Comparison of ENCODE assay signal across 2 cellular contexts in the genomic region with DNA sequence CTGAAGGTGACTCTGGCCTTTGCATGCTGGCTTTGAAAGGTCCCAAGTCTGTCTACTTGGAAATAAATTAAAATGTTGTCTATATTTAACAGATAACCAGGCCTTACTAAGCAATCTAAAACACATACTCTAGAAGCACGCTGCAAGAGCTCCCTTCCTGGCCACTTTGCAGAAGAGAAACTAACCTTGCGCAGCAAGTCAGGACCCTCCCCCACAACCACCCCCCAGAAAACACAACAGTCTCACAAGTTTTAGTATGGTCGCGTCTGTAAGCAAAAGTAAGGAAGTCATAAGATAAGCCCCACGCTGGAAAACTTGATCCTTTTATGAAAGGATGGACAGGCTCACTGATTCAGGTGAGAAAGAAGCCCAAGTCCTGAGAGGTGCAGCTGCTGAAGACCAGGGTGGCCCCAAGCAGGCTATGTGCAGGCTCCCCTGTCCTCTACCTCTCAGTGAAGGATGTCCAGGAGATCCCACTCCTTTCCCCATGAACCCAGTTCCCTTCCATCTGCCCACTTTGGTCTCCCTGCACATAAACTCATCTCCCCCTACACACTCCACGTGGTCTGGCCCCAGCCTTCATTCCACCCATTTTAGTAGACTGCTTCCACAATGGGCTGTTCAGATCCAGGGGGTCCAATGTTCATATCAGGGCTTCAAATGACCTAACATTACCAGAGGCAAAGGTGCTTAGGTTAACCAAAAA.
TF ChIP-seq lines count a peak whose summit lies in the region.

No MANE protein-coding gene starts in this region.

TF ChIP-seq in K562, 482 proteins besides CTCF, POLR2A, EP300 and RAD21 (continued from another document):
- TF ChIP-seq, protein P1, sequence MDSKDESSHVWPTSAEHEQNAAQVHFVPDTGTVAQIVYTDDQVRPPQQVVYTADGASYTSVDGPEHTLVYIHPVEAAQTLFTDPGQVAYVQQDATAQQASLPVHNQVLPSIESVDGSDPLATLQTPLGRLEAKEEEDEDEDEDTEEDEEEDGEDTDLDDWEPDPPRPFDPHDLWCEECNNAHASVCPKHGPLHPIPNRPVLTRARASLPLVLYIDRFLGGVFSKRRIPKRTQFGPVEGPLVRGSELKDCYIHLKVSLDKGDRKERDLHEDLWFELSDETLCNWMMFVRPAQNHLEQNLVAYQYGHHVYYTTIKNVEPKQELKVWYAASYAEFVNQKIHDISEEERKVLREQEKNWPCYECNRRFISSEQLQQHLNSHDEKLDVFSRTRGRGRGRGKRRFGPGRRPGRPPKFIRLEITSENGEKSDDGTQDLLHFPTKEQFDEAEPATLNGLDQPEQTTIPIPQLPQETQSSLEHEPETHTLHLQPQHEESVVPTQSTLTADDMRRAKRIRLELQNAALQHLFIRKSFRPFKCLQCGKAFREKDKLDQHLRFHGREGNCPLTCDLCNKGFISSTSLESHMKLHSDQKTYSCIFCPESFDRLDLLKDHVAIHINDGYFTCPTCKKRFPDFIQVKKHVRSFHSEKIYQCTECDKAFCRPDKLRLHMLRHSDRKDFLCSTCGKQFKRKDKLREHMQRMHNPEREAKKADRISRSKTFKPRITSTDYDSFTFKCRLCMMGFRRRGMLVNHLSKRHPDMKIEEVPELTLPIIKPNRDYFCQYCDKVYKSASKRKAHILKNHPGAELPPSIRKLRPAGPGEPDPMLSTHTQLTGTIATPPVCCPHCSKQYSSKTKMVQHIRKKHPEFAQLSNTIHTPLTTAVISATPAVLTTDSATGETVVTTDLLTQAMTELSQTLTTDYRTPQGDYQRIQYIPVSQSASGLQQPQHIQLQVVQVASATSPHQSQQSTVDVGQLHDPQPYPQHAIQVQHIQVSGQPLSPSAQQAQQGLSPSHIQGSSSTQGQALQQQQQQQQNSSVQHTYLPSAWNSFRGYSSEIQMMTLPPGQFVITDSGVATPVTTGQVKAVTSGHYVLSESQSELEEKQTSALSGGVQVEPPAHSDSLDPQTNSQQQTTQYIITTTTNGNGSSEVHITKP (IDR thresholded peaks at IDR 0.05; ENCODE audit: partially characterized antibody), result peak; percentile 91
- TF ChIP-seq SREBF1 (IDR thresholded peaks at IDR 0.05; ENCODE audit: borderline replicate concordance, low read depth, low read length), result no peak
- TF ChIP-seq HNRNPH1 (optimal IDR thresholded peaks at IDR 0.05; ENCODE audit: low read depth, low read length), result no peak
- no peak for TF ChIP-seq U2AF1 (optimal IDR thresholded peaks at IDR 0.05; ENCODE audit: low read depth, low read length)
- TF ChIP-seq SMARCB1 (IDR thresholded peaks at IDR 0.05; ENCODE audit: insufficient read length, low read depth), result no peak
- TF ChIP-seq, protein P2, sequence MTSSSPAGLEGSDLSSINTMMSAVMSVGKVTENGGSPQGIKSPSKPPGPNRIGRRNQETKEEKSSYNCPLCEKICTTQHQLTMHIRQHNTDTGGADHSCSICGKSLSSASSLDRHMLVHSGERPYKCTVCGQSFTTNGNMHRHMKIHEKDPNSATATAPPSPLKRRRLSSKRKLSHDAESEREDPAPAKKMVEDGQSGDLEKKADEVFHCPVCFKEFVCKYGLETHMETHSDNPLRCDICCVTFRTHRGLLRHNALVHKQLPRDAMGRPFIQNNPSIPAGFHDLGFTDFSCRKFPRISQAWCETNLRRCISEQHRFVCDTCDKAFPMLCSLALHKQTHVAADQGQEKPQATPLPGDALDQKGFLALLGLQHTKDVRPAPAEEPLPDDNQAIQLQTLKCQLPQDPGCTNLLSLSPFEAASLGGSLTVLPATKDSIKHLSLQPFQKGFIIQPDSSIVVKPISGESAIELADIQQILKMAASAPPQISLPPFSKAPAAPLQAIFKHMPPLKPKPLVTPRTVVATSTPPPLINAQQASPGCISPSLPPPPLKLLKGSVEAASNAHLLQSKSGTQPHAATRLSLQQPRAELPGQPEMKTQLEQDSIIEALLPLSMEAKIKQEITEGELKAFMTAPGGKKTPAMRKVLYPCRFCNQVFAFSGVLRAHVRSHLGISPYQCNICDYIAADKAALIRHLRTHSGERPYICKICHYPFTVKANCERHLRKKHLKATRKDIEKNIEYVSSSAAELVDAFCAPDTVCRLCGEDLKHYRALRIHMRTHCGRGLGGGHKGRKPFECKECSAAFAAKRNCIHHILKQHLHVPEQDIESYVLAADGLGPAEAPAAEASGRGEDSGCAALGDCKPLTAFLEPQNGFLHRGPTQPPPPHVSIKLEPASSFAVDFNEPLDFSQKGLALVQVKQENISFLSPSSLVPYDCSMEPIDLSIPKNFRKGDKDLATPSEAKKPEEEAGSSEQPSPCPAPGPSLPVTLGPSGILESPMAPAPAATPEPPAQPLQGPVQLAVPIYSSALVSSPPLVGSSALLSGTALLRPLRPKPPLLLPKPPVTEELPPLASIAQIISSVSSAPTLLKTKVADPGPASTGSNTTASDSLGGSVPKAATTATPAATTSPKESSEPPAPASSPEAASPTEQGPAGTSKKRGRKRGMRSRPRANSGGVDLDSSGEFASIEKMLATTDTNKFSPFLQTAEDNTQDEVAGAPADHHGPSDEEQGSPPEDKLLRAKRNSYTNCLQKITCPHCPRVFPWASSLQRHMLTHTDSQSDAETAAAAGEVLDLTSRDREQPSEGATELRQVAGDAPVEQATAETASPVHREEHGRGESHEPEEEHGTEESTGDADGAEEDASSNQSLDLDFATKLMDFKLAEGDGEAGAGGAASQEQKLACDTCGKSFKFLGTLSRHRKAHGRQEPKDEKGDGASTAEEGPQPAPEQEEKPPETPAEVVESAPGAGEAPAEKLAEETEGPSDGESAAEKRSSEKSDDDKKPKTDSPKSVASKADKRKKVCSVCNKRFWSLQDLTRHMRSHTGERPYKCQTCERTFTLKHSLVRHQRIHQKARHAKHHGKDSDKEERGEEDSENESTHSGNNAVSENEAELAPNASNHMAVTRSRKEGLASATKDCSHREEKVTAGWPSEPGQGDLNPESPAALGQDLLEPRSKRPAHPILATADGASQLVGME (CRISPR knock-in tag; IDR thresholded peaks at IDR 0.05), result 0 out of 2 replicates have a peak, but pooled peaks have one; percentile 20

TF ChIP-seq in HepG2, 621 proteins besides CTCF, POLR2A, EP300 and RAD21 (continued from another document):
- TF ChIP-seq, protein P3, sequence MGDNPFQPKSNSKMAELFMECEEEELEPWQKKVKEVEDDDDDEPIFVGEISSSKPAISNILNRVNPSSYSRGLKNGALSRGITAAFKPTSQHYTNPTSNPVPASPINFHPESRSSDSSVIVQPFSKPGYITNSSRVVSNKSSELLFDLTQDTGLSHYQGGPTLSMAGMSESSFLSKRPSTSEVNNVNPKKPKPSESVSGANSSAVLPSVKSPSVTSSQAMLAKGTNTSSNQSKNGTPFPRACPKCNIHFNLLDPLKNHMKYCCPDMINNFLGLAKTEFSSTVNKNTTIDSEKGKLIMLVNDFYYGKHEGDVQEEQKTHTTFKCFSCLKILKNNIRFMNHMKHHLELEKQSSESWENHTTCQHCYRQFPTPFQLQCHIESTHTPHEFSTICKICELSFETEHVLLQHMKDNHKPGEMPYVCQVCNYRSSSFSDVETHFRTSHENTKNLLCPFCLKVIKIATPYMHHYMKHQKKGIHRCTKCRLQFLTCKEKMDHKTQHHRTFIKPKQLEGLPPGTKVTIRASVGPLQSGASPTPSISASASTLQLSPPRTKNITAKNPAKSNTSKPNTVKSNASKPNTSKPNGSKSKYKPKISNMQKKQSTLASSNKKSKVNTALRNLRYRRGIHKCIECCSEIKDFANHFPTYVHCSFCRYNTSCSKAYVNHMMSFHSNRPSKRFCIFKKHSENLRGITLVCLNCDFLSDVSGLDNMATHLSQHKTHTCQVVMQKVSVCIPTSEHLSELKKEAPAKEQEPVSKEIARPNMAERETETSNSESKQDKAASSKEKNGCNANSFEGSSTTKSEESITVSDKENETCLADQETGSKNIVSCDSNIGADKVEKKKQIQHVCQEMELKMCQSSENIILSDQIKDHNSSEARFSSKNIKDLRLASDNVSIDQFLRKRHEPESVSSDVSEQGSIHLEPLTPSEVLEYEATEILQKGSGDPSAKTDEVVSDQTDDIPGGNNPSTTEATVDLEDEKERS (CRISPR knock-in tag; IDR thresholded peaks at IDR 0.05), result no peak
- no peak for TF ChIP-seq MIER2 (CRISPR knock-in tag; IDR thresholded peaks at IDR 0.05)
- TF ChIP-seq ZNF674 (CRISPR knock-in tag; IDR thresholded peaks at IDR 0.05; ENCODE audit: low read depth), result no peak
- TF ChIP-seq CEBPG (CRISPR knock-in tag; IDR thresholded peaks at IDR 0.05), result no peak
- TF ChIP-seq, protein P4, sequence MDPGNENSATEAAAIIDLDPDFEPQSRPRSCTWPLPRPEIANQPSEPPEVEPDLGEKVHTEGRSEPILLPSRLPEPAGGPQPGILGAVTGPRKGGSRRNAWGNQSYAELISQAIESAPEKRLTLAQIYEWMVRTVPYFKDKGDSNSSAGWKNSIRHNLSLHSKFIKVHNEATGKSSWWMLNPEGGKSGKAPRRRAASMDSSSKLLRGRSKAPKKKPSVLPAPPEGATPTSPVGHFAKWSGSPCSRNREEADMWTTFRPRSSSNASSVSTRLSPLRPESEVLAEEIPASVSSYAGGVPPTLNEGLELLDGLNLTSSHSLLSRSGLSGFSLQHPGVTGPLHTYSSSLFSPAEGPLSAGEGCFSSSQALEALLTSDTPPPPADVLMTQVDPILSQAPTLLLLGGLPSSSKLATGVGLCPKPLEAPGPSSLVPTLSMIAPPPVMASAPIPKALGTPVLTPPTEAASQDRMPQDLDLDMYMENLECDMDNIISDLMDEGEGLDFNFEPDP (CRISPR knock-in tag; conservative IDR thresholded peaks at IDR 0.05), result no peak
- no peak for TF ChIP-seq HNRNPH1 (optimal IDR thresholded peaks at IDR 0.05; ENCODE audit: low read depth, low read length)
- TF ChIP-seq ZNF570 (CRISPR knock-in tag; IDR thresholded peaks at IDR 0.05; ENCODE audit: borderline replicate concordance), result no peak
- TF ChIP-seq GFI1 (CRISPR knock-in tag; IDR thresholded peaks at IDR 0.05; ENCODE audit: borderline replicate concordance), result no peak
- TF ChIP-seq PAX8 (CRISPR knock-in tag; IDR thresholded peaks at IDR 0.05; ENCODE audit: borderline replicate concordance), result no peak
